ENCODE assay signal across 1 cellular context in genomic region chr15:58285921-58286278, GRCh38.
TF ChIP-seq lines count a peak whose summit lies in the region.

No MANE protein-coding gene starts in this region.

TF ChIP-seq in HepG2, 621 proteins besides CTCF, POLR2A, EP300 and RAD21 (continued from another document and continues in another):
- peak; percentile 55; the same call in 1 of the 2 replicates for TF ChIP-seq DPF2 (CRISPR knock-in tag; IDR thresholded peaks at IDR 0.05; ENCODE audit: borderline replicate concordance, low read depth)
- no peak for TF ChIP-seq ZNF207 (IDR thresholded peaks at IDR 0.05; ENCODE audit: borderline replicate concordance)
- TF ChIP-seq HMGXB4 (CRISPR knock-in tag; IDR thresholded peaks at IDR 0.05; ENCODE audit: borderline replicate concordance in 1 of 2, low read depth in 1 of 2) = no peak
- TF ChIP-seq ZNF160 (CRISPR knock-in tag; IDR thresholded peaks at IDR 0.05) = no peak
- 0 out of 2 replicates have a peak, but pooled peaks have one; percentile 7 for TF ChIP-seq SMYD3 (CRISPR knock-in tag; IDR thresholded peaks at IDR 0.05)
- no peak for TF ChIP-seq ZNF280B (CRISPR knock-in tag; IDR thresholded peaks at IDR 0.05; ENCODE audit: borderline replicate concordance)
- TF ChIP-seq CAMTA2 (CRISPR knock-in tag; IDR thresholded peaks at IDR 0.05; ENCODE audit: borderline replicate concordance) = no peak
- TF ChIP-seq CEBPZ (IDR thresholded peaks at IDR 0.05; ENCODE audit: low read length) = no peak
- 0 out of 2 replicates have a peak, but pooled peaks have one; percentile 0 for TF ChIP-seq ZBED4 (CRISPR knock-in tag; IDR thresholded peaks at IDR 0.05; ENCODE audit: borderline replicate concordance)
- no peak for TF ChIP-seq ZNF615 (CRISPR knock-in tag; IDR thresholded peaks at IDR 0.05; ENCODE audit: borderline replicate concordance)
- no peak for TF ChIP-seq ZFP36 (IDR thresholded peaks at IDR 0.05; ENCODE audit: borderline replicate concordance, low read depth, low read length, partially characterized antibody)
- peak; percentile 11; the same call in 1 of the 2 replicates for TF ChIP-seq ZNF281 (CRISPR knock-in tag; IDR thresholded peaks at IDR 0.05; ENCODE audit: borderline replicate concordance)
- TF ChIP-seq ATF2 (CRISPR knock-in tag; IDR thresholded peaks at IDR 0.05) = no peak
- no peak for TF ChIP-seq HMGA1 (CRISPR knock-in tag; conservative IDR thresholded peaks at IDR 0.05)
- TF ChIP-seq ZNF121 (CRISPR knock-in tag; IDR thresholded peaks at IDR 0.05) = no peak
- no peak for TF ChIP-seq ZNF407 (CRISPR knock-in tag; IDR thresholded peaks at IDR 0.05; ENCODE audit: not compliant biosample characterization)
- TF ChIP-seq SMC3 (IDR thresholded peaks at IDR 0.05; ENCODE audit: low read length) = peak; percentile 11; the same call in 1 of the 2 replicates
- no peak for TF ChIP-seq ETS1 (CRISPR knock-in tag; IDR thresholded peaks at IDR 0.05)
- TF ChIP-seq TERF1 (CRISPR knock-in tag; IDR thresholded peaks at IDR 0.05) = no peak
- TF ChIP-seq KDM2A (CRISPR knock-in tag; IDR thresholded peaks at IDR 0.05; ENCODE audit: borderline replicate concordance, low read depth) = no peak
- no peak for TF ChIP-seq SOX13 (IDR thresholded peaks at IDR 0.05)
- peak in 1 of 2 experiments; percentile 69; a peak in 2 of 4 replicates for TF ChIP-seq SOX13 (CRISPR knock-in tag; conservative IDR thresholded peaks at IDR 0.05 in 1 of 2, IDR thresholded peaks at IDR 0.05 in 1 of 2)
